Comparison of ENCODE assay signal across 38 cellular contexts in genomic region chr10:66242885-66243284, GRCh38.
"Had no signal": no experiment of that assay in that cellular context is flagged by ENCODE, and none has a peak within 500 bp of the region (broad histone marks: within the 10 kb centered on the region; RNA-seq: fewer than 3 reads in every experiment).

No MANE protein-coding gene starts in this region.

- H3K4me1 Mint-ChIP-seq: activated CD4-positive, alpha-beta memory T cell treated with anti-CD3 and anti-CD28 coated beads, Interleukin-2, amount 10 ng/mL, durations not matched to agents 7 days and 5 days; activated CD4-positive, alpha-beta T cell treated with anti-CD3 and anti-CD28 coated beads for 36 hours; activated CD4-positive, alpha-beta T cell treated with anti-CD3 and anti-CD28 coated beads, Interleukin-2, amount 10 ng/mL, durations not matched to agents 7 days and 5 days; activated CD8-positive, alpha-beta memory T cell treated with anti-CD3 and anti-CD28 coated beads, Interleukin-2, amount 10 ng/mL, durations not matched to agents 7 days and 5 days; activated naive CD4-positive, alpha-beta T cell treated with anti-CD3 and anti-CD28 coated beads, Interleukin-2, amount 10 ng/mL, durations not matched to agents 7 days and 5 days; activated naive CD4-positive, alpha-beta T cell treated with anti-CD3 and anti-CD28 coated beads, Interleukin-2, amount 50 U/mL, for 24 hours; activated naive CD8-positive, alpha-beta T cell treated with anti-CD3 and anti-CD28 coated beads, Interleukin-2, amount 10 ng/mL, durations not matched to agents 7 days and 5 days; activated naive CD8-positive, alpha-beta T cell treated with anti-CD3 and anti-CD28 coated beads, Interleukin-2, amount 50 U/mL, for 24 hours; brain; central memory CD8-positive, alpha-beta T cell had no signal

- H3K27me3 Mint-ChIP-seq: activated CD4-positive, alpha-beta memory T cell treated with anti-CD3 and anti-CD28 coated beads, Interleukin-2, amount 10 ng/mL, durations not matched to agents 7 days and 5 days; activated CD4-positive, alpha-beta T cell treated with anti-CD3 and anti-CD28 coated beads, Interleukin-2, amount 10 ng/mL, durations not matched to agents 7 days and 5 days; activated CD8-positive, alpha-beta memory T cell treated with anti-CD3 and anti-CD28 coated beads, Interleukin-2, amount 10 ng/mL, durations not matched to agents 7 days and 5 days; activated naive CD4-positive, alpha-beta T cell treated with anti-CD3 and anti-CD28 coated beads, Interleukin-2, amount 10 ng/mL, durations not matched to agents 7 days and 5 days; activated naive CD4-positive, alpha-beta T cell treated with anti-CD3 and anti-CD28 coated beads, Interleukin-2, amount 50 U/mL, for 24 hours; activated naive CD8-positive, alpha-beta T cell; activated naive CD8-positive, alpha-beta T cell treated with anti-CD3 and anti-CD28 coated beads, Interleukin-2, amount 10 ng/mL, durations not matched to agents 7 days and 5 days; activated naive CD8-positive, alpha-beta T cell treated with anti-CD3 and anti-CD28 coated beads, Interleukin-2, amount 50 U/mL, for 24 hours; activated T-cell treated with anti-CD3 and anti-CD28 coated beads, Interleukin-2, amount 50 U/mL, for 24 hours; brain; central memory CD8-positive, alpha-beta T cell had no signal

- H3K27ac ChIP-seq: ascending aorta, cardiac muscle cell, VCaP had no signal

- ATAC-seq: activated CD4-positive, alpha-beta T cell treated with anti-CD3 and anti-CD28 coated beads for 36 hours; activated CD4-positive, CD25-positive, alpha-beta regulatory T cell treated with anti-CD3 and anti-CD28 coated beads, Interleukin-2, amount 50 U/mL, for 24 hours; activated CD8-positive, alpha-beta memory T cell treated with anti-CD3 and anti-CD28 coated beads, Interleukin-2, amount 10 ng/mL, durations not matched to agents 7 days and 5 days; activated CD8-positive, alpha-beta T cell treated with anti-CD3 and anti-CD28 coated beads, Interleukin-2, amount 10 ng/mL, durations not matched to agents 7 days and 5 days; activated naive CD8-positive, alpha-beta T cell treated with anti-CD3 and anti-CD28 coated beads, Interleukin-2, amount 50 U/mL, for 24 hours had no signal

- H3K36me3 ChIP-seq: ascending aorta, cardiac muscle cell had no signal

- H3K36me3 Mint-ChIP-seq: activated CD8-positive, alpha-beta memory T cell treated with anti-CD3 and anti-CD28 coated beads, Interleukin-2, amount 10 ng/mL, durations not matched to agents 7 days and 5 days; activated naive CD4-positive, alpha-beta T cell treated with anti-CD3 and anti-CD28 coated beads, Interleukin-2, amount 10 ng/mL, durations not matched to agents 7 days and 5 days; activated naive CD4-positive, alpha-beta T cell treated with anti-CD3 and anti-CD28 coated beads, Interleukin-2, amount 50 U/mL, for 24 hours; activated naive CD8-positive, alpha-beta T cell; activated naive CD8-positive, alpha-beta T cell treated with anti-CD3 and anti-CD28 coated beads, Interleukin-2, amount 10 ng/mL, durations not matched to agents 7 days and 5 days; brain had no signal

- FAIRE-seq: bronchial epithelial cell, TTC549 had no signal

- H3K4me1 ChIP-seq: ascending aorta had no signal

- H3K27me3 ChIP-seq: ascending aorta, cardiac muscle cell had no signal

- H3K9me3 Mint-ChIP-seq: activated CD4-positive, alpha-beta T cell treated with anti-CD3 and anti-CD28 coated beads, Interleukin-2, amount 10 ng/mL, durations not matched to agents 7 days and 5 days; activated naive CD4-positive, alpha-beta T cell treated with anti-CD3 and anti-CD28 coated beads, Interleukin-2, amount 10 ng/mL, durations not matched to agents 7 days and 5 days; T-helper 1 cell treated with Interleukin-12 subunit alpha and Interleukin-12 subunit beta and Interleukin-4 antibody, amounts not matched to agents 30 μg/mL and 1 μg/mL, for 36 hours had no signal

- DNase-seq: activated CD4-positive, alpha-beta memory T cell treated with anti-CD3 and anti-CD28 coated beads, Interleukin-2, amount 10 ng/mL, durations not matched to agents 7 days and 5 days; activated CD4-positive, alpha-beta T cell treated with anti-CD3 and anti-CD28 coated beads for 1 hour; activated CD4-positive, alpha-beta T cell treated with anti-CD3 and anti-CD28 coated beads for 36 hours; activated CD4-positive, alpha-beta T cell treated with anti-CD3 and anti-CD28 coated beads for 48 hours; activated CD4-positive, alpha-beta T cell treated with anti-CD3 and anti-CD28 coated beads, Interleukin-2, amount 10 ng/mL, durations not matched to agents 7 days and 5 days; activated CD4-positive, alpha-beta T cell treated with anti-CD3 and anti-CD28 coated beads, Interleukin-2, amount 50 U/mL, for 48 hours; activated CD4-positive, CD25-positive, alpha-beta regulatory T cell; activated CD8-positive, alpha-beta memory T cell treated with anti-CD3 and anti-CD28 coated beads for 24 hours; activated CD8-positive, alpha-beta memory T cell treated with anti-CD3 and anti-CD28 coated beads, Interleukin-2, amount 10 ng/mL, durations not matched to agents 7 days and 5 days; activated CD8-positive, alpha-beta memory T cell treated with anti-CD3 and anti-CD28 coated beads, Interleukin-2, amount 50 U/mL, for 48 hours; activated CD8-positive, alpha-beta T cell treated with anti-CD3 and anti-CD28 coated beads, Interleukin-2, amount 10 ng/mL, durations not matched to agents 7 days and 5 days; activated effector memory CD4-positive, alpha-beta T cell treated with Interleukin-2 at 50 U/mL for 16 hours; activated gamma-delta T cell; activated naive CD4-positive, alpha-beta T cell treated with anti-CD3 and anti-CD28 coated beads, Interleukin-2, amount 10 ng/mL, durations not matched to agents 7 days and 5 days; activated naive CD4-positive, alpha-beta T cell treated with Interleukin-2 at 50 U/mL for 16 hours; activated naive CD8-positive, alpha-beta T cell treated with anti-CD3 and anti-CD28 coated beads, Interleukin-2, amount 10 ng/mL, durations not matched to agents 7 days and 5 days; activated naive CD8-positive, alpha-beta T cell treated with anti-CD3 and anti-CD28 coated beads, Interleukin-2, amount 50 U/mL, for 24 hours; activated T-cell treated with anti-CD3 and anti-CD28 coated beads, Interleukin-2, amount 50 U/mL, for 24 hours; activated T-cell treated with anti-CD3 and anti-CD28 coated beads, Interleukin-2, amount 50 U/mL, for 48 hours; amygdala; anterior cingulate cortex; caudate nucleus; cerebellar nuclear complex; T-helper 2 cell; T-helper 9 cell had no signal

- H3K4me3 Mint-ChIP-seq: activated CD4-positive, alpha-beta memory T cell treated with anti-CD3 and anti-CD28 coated beads, Interleukin-2, amount 10 ng/mL, durations not matched to agents 7 days and 5 days; activated CD4-positive, alpha-beta T cell treated with anti-CD3 and anti-CD28 coated beads for 36 hours; activated CD4-positive, alpha-beta T cell treated with anti-CD3 and anti-CD28 coated beads, Interleukin-2, amount 10 ng/mL, durations not matched to agents 7 days and 5 days; activated CD8-positive, alpha-beta memory T cell treated with anti-CD3 and anti-CD28 coated beads, Interleukin-2, amount 10 ng/mL, durations not matched to agents 7 days and 5 days; activated CD8-positive, alpha-beta T cell treated with anti-CD3 and anti-CD28 coated beads, Interleukin-2, amount 10 ng/mL, durations not matched to agents 7 days and 5 days; activated naive CD4-positive, alpha-beta T cell treated with anti-CD3 and anti-CD28 coated beads, Interleukin-2, amount 10 ng/mL, durations not matched to agents 7 days and 5 days; activated naive CD4-positive, alpha-beta T cell treated with anti-CD3 and anti-CD28 coated beads, Interleukin-2, amount 50 U/mL, for 24 hours; activated naive CD8-positive, alpha-beta T cell; activated naive CD8-positive, alpha-beta T cell treated with anti-CD3 and anti-CD28 coated beads, Interleukin-2, amount 10 ng/mL, durations not matched to agents 7 days and 5 days; activated naive CD8-positive, alpha-beta T cell treated with anti-CD3 and anti-CD28 coated beads, Interleukin-2, amount 50 U/mL, for 24 hours; activated T-cell treated with anti-CD3 and anti-CD28 coated beads, Interleukin-2, amount 50 U/mL, for 24 hours; brain; central memory CD8-positive, alpha-beta T cell; T-helper 1 cell treated with Interleukin-12 subunit alpha and Interleukin-12 subunit beta and Interleukin-4 antibody, amounts not matched to agents 30 μg/mL and 1 μg/mL, for 36 hours; T-helper 2 cell treated with Interferon-gamma antibody and Interleukin-4, amounts not matched to agents 5 μg/mL and 100 μg/mL, for 36 hours had no signal

- H3K4me3 ChIP-seq: ascending aorta, cardiac muscle cell had no signal

- H3K27ac Mint-ChIP-seq: activated CD4-positive, alpha-beta memory T cell treated with anti-CD3 and anti-CD28 coated beads, Interleukin-2, amount 10 ng/mL, durations not matched to agents 7 days and 5 days; activated CD4-positive, alpha-beta T cell treated with anti-CD3 and anti-CD28 coated beads for 36 hours; activated CD4-positive, alpha-beta T cell treated with anti-CD3 and anti-CD28 coated beads, Interleukin-2, amount 10 ng/mL, durations not matched to agents 7 days and 5 days; activated CD8-positive, alpha-beta memory T cell treated with anti-CD3 and anti-CD28 coated beads, Interleukin-2, amount 10 ng/mL, durations not matched to agents 7 days and 5 days; activated CD8-positive, alpha-beta T cell treated with anti-CD3 and anti-CD28 coated beads, Interleukin-2, amount 10 ng/mL, durations not matched to agents 7 days and 5 days; activated naive CD4-positive, alpha-beta T cell treated with anti-CD3 and anti-CD28 coated beads, Interleukin-2, amount 10 ng/mL, durations not matched to agents 7 days and 5 days; activated naive CD4-positive, alpha-beta T cell treated with anti-CD3 and anti-CD28 coated beads, Interleukin-2, amount 50 U/mL, for 24 hours; activated naive CD8-positive, alpha-beta T cell; activated naive CD8-positive, alpha-beta T cell treated with anti-CD3 and anti-CD28 coated beads, Interleukin-2, amount 10 ng/mL, durations not matched to agents 7 days and 5 days; activated naive CD8-positive, alpha-beta T cell treated with anti-CD3 and anti-CD28 coated beads, Interleukin-2, amount 50 U/mL, for 24 hours; activated T-cell treated with anti-CD3 and anti-CD28 coated beads, Interleukin-2, amount 50 U/mL, for 24 hours; activated T-helper 2 cell treated with anti-CD3 and anti-CD28 coated beads, Interferon-gamma antibody, Interleukin-2, Interleukin-4, amounts not matched to agents 10 μg/mL and 5 μg/mL and 100 μg/mL, durations not matched to agents 14 hours and 24 hours and 36 hours; brain; T-helper 1 cell treated with Interleukin-12 subunit alpha and Interleukin-12 subunit beta and Interleukin-4 antibody, amounts not matched to agents 30 μg/mL and 1 μg/mL, for 36 hours; T-helper 2 cell treated with Interferon-gamma antibody and Interleukin-4, amounts not matched to agents 5 μg/mL and 100 μg/mL, for 36 hours had no signal
